8 cellular contexts compared by ENCODE assay signal in genomic region chr4:174284181-174284886, GRCh38. TPM values are rescaled to one million over a fixed set of nuclear protein-coding genes. Genes with fewer than 3 reads are reported as not detected.
A peak's percentile ranks its signal among the peaks of the same experiment; 100 is the strongest.
DNase-seq lines count a peak whose midpoint lies in the region; ATAC-seq, FAIRE-seq and TF ChIP-seq lines count a peak whose summit lies in the region.

No MANE protein-coding gene starts in this region.

- H3K4me2 ChIP-seq in OCI-LY3 (ENCODE audit: low read length), result peak overlapping the region; percentile 86

- CTCF ChIA-PET in A673 (lab: Charles Lee), result interaction anchor here (0.6 kb wide), 1 partner anchor 1384 kb away, joined by 3 read pairs; no protein-coding TSS in a partner anchor

- intact Hi-C loops in A673 (cut with micrococcal nuclease; ENCODE audit: unreplicated experiment) (no loop called here), lower lobe of right lung (cut with DNase I) (no loop called here), tibial artery (cut with DNase I; ENCODE audit: low total_unique reads) (no loop called here)

- H3K9me3 ChIP-seq in A673 (ENCODE audit: low read depth, low read length, poor library complexity, severe bottlenecking) (peaks cover 7% of the 10 kb centered on the region), OCI-LY3 (ENCODE audit: insufficient read depth, low read length) (no peaks in the 10 kb centered on the region), lower lobe of right lung (no peaks in the 10 kb centered on the region), tibial artery (no peaks in the 10 kb centered on the region)

- DNase-seq in A673 (ENCODE audit: low spot score) (peak; percentile 58), GM12891 (ENCODE audit: insufficient read length, low spot score) (no peak), coronary artery (ENCODE audit: low spot score) (no peak), lower lobe of right lung (no peak), tibial artery (no peak)
- DNase-seq in activated CD4-positive, CD25-positive, alpha-beta regulatory T cell (lab: John Stamatoyannopoulos, UW), result no peak

- TF ChIP-seq CTCF in A673 (conservative IDR thresholded peaks at IDR 0.05; ENCODE audit: low read depth, low read length), result no peak
- no peak for TF ChIP-seq CTCF in OCI-LY3 (IDR thresholded peaks at IDR 0.05; ENCODE audit: low read depth, low read length)
- TF ChIP-seq CTCF in coronary artery (IDR thresholded peaks at IDR 0.05), result no peak
- TF ChIP-seq CTCF in lower lobe of right lung (IDR thresholded peaks at IDR 0.05), result no peak
- no peak for TF ChIP-seq CTCF in tibial artery (IDR thresholded peaks at IDR 0.05)

- no peaks in the 10 kb centered on the region for H4K20me1 ChIP-seq in OCI-LY3 (ENCODE audit: insufficient read depth, low read length)

- no peak for TF ChIP-seq POLR2A in GM12891 (IDR thresholded peaks at IDR 0.05; ENCODE audit: low read depth, low read length)

- peaks cover 70% of the 10 kb centered on the region for H3K79me2 ChIP-seq in OCI-LY3 (ENCODE audit: low read length)

- H2AFZ ChIP-seq in OCI-LY3 (ENCODE audit: low read depth, low read length), result peak overlapping the region; percentile 100

- H3K4me1 ChIP-seq in A673 (ENCODE audit: insufficient read depth, low read length, poor library complexity, severe bottlenecking) (peaks cover 15% of the 10 kb centered on the region), OCI-LY3 (ENCODE audit: low read length) (peaks cover 21% of the 10 kb centered on the region), lower lobe of right lung (peaks cover 37% of the 10 kb centered on the region), tibial artery (peaks cover 5 to 41% (median 18%) of the 10 kb centered on the region in 4 donors)

- POLR2A ChIA-PET in A673 (lab: Charles Lee; ENCODE audit: low non-redundant PET), result interaction anchor here (0.6 kb wide), 1 partner anchor 1164 kb away, joined by 4 read pairs; no protein-coding TSS in a partner anchor

- no peaks in the 10 kb centered on the region for H3K27me3 ChIP-seq in A673 (replicated peaks; ENCODE audit: insufficient read depth, low read depth, low read length, poor library complexity)
- H3K27me3 ChIP-seq in OCI-LY3 (ENCODE audit: low read depth, low read length), result no peaks in the 10 kb centered on the region
- H3K27me3 ChIP-seq in lower lobe of right lung (ENCODE audit: low read depth), result no peaks in the 10 kb centered on the region
- no peaks in the 10 kb centered on the region for H3K27me3 ChIP-seq in tibial artery

- H3K4me3 ChIP-seq in A673 (ENCODE audit: low read depth, low read length, poor library complexity, severe bottlenecking) (peak overlapping the region; percentile 63), OCI-LY3 (ENCODE audit: low read length) (peak overlapping the region; percentile 83), coronary artery (peak overlapping the region; percentile 80), lower lobe of right lung (peak overlapping the region; percentile 81), tibial artery (peak overlapping the region; percentile 61 to 69)

- ATAC-seq in HG03066 (IDR thresholded peaks at IDR 0.05; ENCODE audit: low read depth, unreplicated experiment) (peak; percentile 2), lower lobe of right lung (peak; percentile 8 to 34)

- BruUV-seq in A673 (replicated peaks; lab: Mats Ljungman, UMichigan), result no TSS peak

- H3K27ac ChIP-seq in A673 (ENCODE audit: low read depth, low read length, poor library complexity, severe bottlenecking), result peak overlapping the region; percentile 99
- H3K27ac ChIP-seq in OCI-LY3 (ENCODE audit: low read length), result peak overlapping the region; percentile 81
- H3K27ac ChIP-seq in coronary artery, result peak overlapping the region; percentile 92 to 98
- H3K27ac ChIP-seq in lower lobe of right lung, result peak overlapping the region; percentile 96
- peak overlapping the region; percentile 89 to 96 for H3K27ac ChIP-seq in tibial artery

- H3K36me3 ChIP-seq in A673 (ENCODE audit: insufficient read depth, low read length, poor library complexity, severe bottlenecking) (no peaks in the 10 kb centered on the region), OCI-LY3 (replicated peaks; ENCODE audit: low read depth, low read length) (peaks cover 10% of the 10 kb centered on the region), lower lobe of right lung (no peaks in the 10 kb centered on the region), tibial artery (no peaks in the 10 kb centered on the region)

- H3K9ac ChIP-seq in OCI-LY3 (ENCODE audit: low read length), result peak overlapping the region; percentile 93

- peak; percentile 45 for FAIRE-seq in GM12891 (lab: Jason Lieb, UNC)

TF ChIP-seq in GM12891, 5 proteins besides CTCF, POLR2A, EP300 and RAD21:
- TF ChIP-seq POU2F2 (IDR thresholded peaks at IDR 0.05; ENCODE audit: low read depth, low read length) (no peak), SPI1 (IDR thresholded peaks at IDR 0.05; ENCODE audit: low read depth, low read length) (no peak), TAF1 (IDR thresholded peaks at IDR 0.05; ENCODE audit: low read depth, low read length) (no peak), PAX5 (IDR thresholded peaks at IDR 0.05; ENCODE audit: insufficient read depth, low read length, severe bottlenecking) (no peak), POLR2AphosphoS5 (IDR thresholded peaks at IDR 0.05; ENCODE audit: low read depth, low read length) (no peak)

RNA-seq across cellular contexts. Expression of gene CEP44, which starts 0.6 kb away (rescaled TPM):
- total RNA-seq in A673 (2021) (22.3 and 23.7 TPM in 2 replicates), lower lobe of right lung (17.0 TPM)
- 4.6 TPM for polyA plus RNA-seq in GM12891 (2012; ENCODE audit: low read depth, missing spikeins)

RNA-seq across cellular contexts. Expression of gene FBXO8, which starts 0.9 kb away (rescaled TPM):
- total RNA-seq in A673 (2021) (11.7 and 13.5 TPM in 2 replicates), lower lobe of right lung (39.1 TPM)
- polyA plus RNA-seq in GM12891 (2012; ENCODE audit: low read depth, missing spikeins), result 10.3 TPM
